20 cellular contexts compared by ENCODE assay signal in genomic region chr11:27179334-27179733, GRCh38.
"Had no signal": no experiment of that assay in that cellular context is flagged by ENCODE, and none has a peak within 500 bp of the region (broad histone marks: within the 10 kb centered on the region; RNA-seq: fewer than 3 reads in every experiment).

No MANE protein-coding gene starts in this region.

- H3K4me2 ChIP-seq: hepatocyte had no signal

- H3K9me3 Mint-ChIP-seq: activated naive CD4-positive, alpha-beta T cell treated with anti-CD3 and anti-CD28 coated beads, Interleukin-2, amount 50 U/mL, for 24 hours; dendritic cell treated with granulocyte-macrophage colony-stimulating factor and Interleukin-4, amounts not matched to agents 40 ng/mL and 50 ng/mL, for 4 days; stimulated activated naive CD8-positive, alpha-beta T cell treated with anti-CD3 and anti-CD28 coated beads, Interleukin-15, Interleukin-2, amounts not matched to agents 100 ng/mL and 50 ng/mL, for 24 hours; T-helper 2 cell treated with Interferon-gamma antibody and Interleukin-4, amounts not matched to agents 5 μg/mL and 100 μg/mL, for 36 hours had no signal

- H3K79me2 ChIP-seq: hepatocyte had no signal

- H3K4me1 Mint-ChIP-seq: activated naive CD4-positive, alpha-beta T cell treated with anti-CD3 and anti-CD28 coated beads, Interleukin-2, amount 50 U/mL, for 24 hours; immature natural killer cell; naive thymus-derived CD4-positive, alpha-beta T cell had no signal

- H3K4me3 Mint-ChIP-seq: activated CD8-positive, alpha-beta T cell treated with anti-CD3 and anti-CD28 coated beads, Interleukin-2, amount 10 ng/mL, durations not matched to agents 7 days and 5 days; activated naive CD4-positive, alpha-beta T cell treated with anti-CD3 and anti-CD28 coated beads, Interleukin-2, amount 50 U/mL, for 24 hours; dendritic cell treated with granulocyte-macrophage colony-stimulating factor and Interleukin-4, amounts not matched to agents 40 ng/mL and 50 ng/mL, for 4 days; immature natural killer cell; naive thymus-derived CD4-positive, alpha-beta T cell; neural crest cell; stimulated activated naive CD8-positive, alpha-beta T cell treated with anti-CD3 and anti-CD28 coated beads, Interleukin-15, Interleukin-2, amounts not matched to agents 100 ng/mL and 50 ng/mL, for 24 hours; T-helper 2 cell treated with Interferon-gamma antibody and Interleukin-4, amounts not matched to agents 5 μg/mL and 100 μg/mL, for 36 hours had no signal

- H3K27ac ChIP-seq: body of pancreas, hepatocyte, lower lobe of right lung had no signal

- ATAC-seq: activated CD8-positive, alpha-beta T cell treated with anti-CD3 and anti-CD28 coated beads, Interleukin-2, amount 10 ng/mL, durations not matched to agents 7 days and 5 days; body of pancreas; left lobe of liver; lower lobe of right lung; naive thymus-derived CD4-positive, alpha-beta T cell had no signal

- H3K4me1 ChIP-seq: body of pancreas had no signal

- H3K27me3 ChIP-seq: body of pancreas, hepatocyte, tibial nerve had no signal

- H2AFZ ChIP-seq: hepatocyte had no signal

- H3K27ac Mint-ChIP-seq: activated CD8-positive, alpha-beta T cell treated with anti-CD3 and anti-CD28 coated beads, Interleukin-2, amount 10 ng/mL, durations not matched to agents 7 days and 5 days; activated naive CD4-positive, alpha-beta T cell treated with anti-CD3 and anti-CD28 coated beads, Interleukin-2, amount 50 U/mL, for 24 hours; dendritic cell treated with granulocyte-macrophage colony-stimulating factor and Interleukin-4, amounts not matched to agents 40 ng/mL and 50 ng/mL, for 4 days; immature natural killer cell; naive thymus-derived CD4-positive, alpha-beta T cell; stimulated activated naive CD8-positive, alpha-beta T cell treated with anti-CD3 and anti-CD28 coated beads, Interleukin-15, Interleukin-2, amounts not matched to agents 100 ng/mL and 50 ng/mL, for 24 hours; T-helper 2 cell treated with Interferon-gamma antibody and Interleukin-4, amounts not matched to agents 5 μg/mL and 100 μg/mL, for 36 hours had no signal

- DNase-seq: activated CD4-positive, alpha-beta T cell treated with anti-CD3 and anti-CD28 coated beads for 1 hour; activated CD4-positive, alpha-beta T cell treated with anti-CD3 and anti-CD28 coated beads, Interleukin-2, amount 50 U/mL, for 1 hour; activated CD8-positive, alpha-beta T cell treated with anti-CD3 and anti-CD28 coated beads, Interleukin-2, amount 10 ng/mL, durations not matched to agents 7 days and 5 days; activated gamma-delta T cell treated with Interleukin-2 at 50 U/mL for 16 hours; anterior cingulate cortex; body of pancreas; effector CD4-positive, alpha-beta T cell; erythroblast; glutamatergic neuron; immature natural killer cell; lower lobe of right lung; naive thymus-derived CD4-positive, alpha-beta T cell had no signal

- H3K36me3 ChIP-seq: lower lobe of right lung, tibial nerve had no signal

- H3K9me3 ChIP-seq: body of pancreas, lower lobe of right lung, tibial nerve had no signal

- H3K27me3 Mint-ChIP-seq: dendritic cell treated with granulocyte-macrophage colony-stimulating factor and Interleukin-4, amounts not matched to agents 40 ng/mL and 50 ng/mL, for 4 days; stimulated activated naive CD8-positive, alpha-beta T cell treated with anti-CD3 and anti-CD28 coated beads, Interleukin-15, Interleukin-2, amounts not matched to agents 100 ng/mL and 50 ng/mL, for 24 hours had no signal

- H3K36me3 Mint-ChIP-seq: activated naive CD4-positive, alpha-beta T cell treated with anti-CD3 and anti-CD28 coated beads, Interleukin-2, amount 50 U/mL, for 24 hours; immature natural killer cell; naive thymus-derived CD4-positive, alpha-beta T cell had no signal

- H3K4me3 ChIP-seq: body of pancreas, hepatocyte, lower lobe of right lung, tibial nerve had no signal
